In genomic region chr11:41383768-41384167, GRCh38 we compare ENCODE assay signal across 30 cellular contexts.
"Had no signal": no experiment of that assay in that cellular context is flagged by ENCODE, and none has a peak within 500 bp of the region (broad histone marks: within the 10 kb centered on the region; RNA-seq: fewer than 3 reads in every experiment).

No MANE protein-coding gene starts in this region.

- H3K27ac ChIP-seq: neutrophil, pancreas, psoas muscle, skin epidermis, spleen, suprapubic skin, testis, tibial artery, transverse colon, upper lobe of right lung, uterus had no signal

- H3K9me3 Mint-ChIP-seq: nephron; stimulated activated memory B cell treated with anti-CD40 and anti-IgM and Interleukin-4, amounts not matched to agents 10 μg/mL and 1 μg/mL and 100 μg/mL, for 72 hours; stimulated activated naive CD8-positive, alpha-beta T cell treated with anti-CD3 and anti-CD28 coated beads, Interleukin-15, amount 100 ng/mL, for 72 hours; type B pancreatic cell had no signal

- H3K27me3 Mint-ChIP-seq: naive thymus-derived CD4-positive, alpha-beta T cell; progenitor cell of endocrine pancreas; stimulated activated memory B cell treated with anti-CD40 and anti-IgM and Interleukin-4, amounts not matched to agents 10 μg/mL and 1 μg/mL and 100 μg/mL, for 72 hours; stimulated activated naive CD8-positive, alpha-beta T cell treated with anti-CD3 and anti-CD28 coated beads, Interleukin-15, amount 100 ng/mL, for 72 hours; type B pancreatic cell had no signal

- FAIRE-seq: pancreas had no signal

- H3K4me3 ChIP-seq: pancreas, psoas muscle, skin epidermis, smooth muscle cell, spleen, suprapubic skin, testis, tibial artery, transverse colon, upper lobe of right lung, uterus had no signal

- H3K36me3 ChIP-seq: neutrophil, pancreas, spleen, suprapubic skin, tibial artery, transverse colon, upper lobe of right lung, uterus had no signal

- H3K36me3 Mint-ChIP-seq: naive thymus-derived CD4-positive, alpha-beta T cell; natural killer cell; stimulated activated memory B cell treated with anti-CD40 and anti-IgM and Interleukin-4, amounts not matched to agents 10 μg/mL and 1 μg/mL and 100 μg/mL, for 72 hours had no signal

- H3K9me3 ChIP-seq: neutrophil, pancreas, psoas muscle, suprapubic skin, testis, tibial artery, transverse colon, upper lobe of right lung, uterus had no signal

- H3K27ac Mint-ChIP-seq: naive thymus-derived CD4-positive, alpha-beta T cell; natural killer cell; nephron; progenitor cell of endocrine pancreas; stimulated activated memory B cell treated with anti-CD40 and anti-IgM and Interleukin-4, amounts not matched to agents 10 μg/mL and 1 μg/mL and 100 μg/mL, for 72 hours; stimulated activated naive CD8-positive, alpha-beta T cell treated with anti-CD3 and anti-CD28 coated beads, Interleukin-15, amount 100 ng/mL, for 72 hours; type B pancreatic cell had no signal

- H3K4me1 ChIP-seq: psoas muscle, spleen, suprapubic skin, testis, tibial artery, transverse colon, upper lobe of right lung, uterus had no signal

- ATAC-seq: naive thymus-derived CD4-positive, alpha-beta T cell; natural killer cell; psoas muscle; right cardiac atrium; sciatic nerve; stimulated activated memory B cell treated with anti-CD40 and anti-IgM and Interleukin-4, amounts not matched to agents 10 μg/mL and 1 μg/mL and 100 μg/mL, for 72 hours; stimulated activated naive CD8-positive, alpha-beta T cell treated with anti-CD3 and anti-CD28 coated beads, Interleukin-15, amount 100 ng/mL, for 72 hours; stimulated activated naive CD8-positive, alpha-beta T cell treated with anti-CD3 and anti-CD28 coated beads, Interleukin-15, Interleukin-2, amounts not matched to agents 100 U/mL and 50 U/mL, for 24 hours; upper lobe of right lung had no signal

- H3K4me3 Mint-ChIP-seq: naive thymus-derived CD4-positive, alpha-beta T cell; natural killer cell; nephron; stimulated activated memory B cell treated with anti-CD40 and anti-IgM and Interleukin-4, amounts not matched to agents 10 μg/mL and 1 μg/mL and 100 μg/mL, for 72 hours; stimulated activated naive CD8-positive, alpha-beta T cell treated with anti-CD3 and anti-CD28 coated beads, Interleukin-15, amount 100 ng/mL, for 72 hours; type B pancreatic cell had no signal

- H3K27me3 ChIP-seq: neutrophil, spleen, suprapubic skin, testis, tibial artery, transverse colon, upper lobe of right lung, uterus had no signal

- DNase-seq: naive thymus-derived CD4-positive, alpha-beta T cell; natural killer cell; nucleus accumbens; pancreas; psoas muscle; right cardiac atrium; spleen; stimulated activated CD4-positive, alpha-beta T cell treated with anti-CD3 and anti-CD28 coated beads, Interleukin-12 subunit alpha, Interleukin-12 subunit beta, amount 100 ng/mL, for 4 hours; stimulated activated CD4-positive, alpha-beta T cell treated with anti-CD3 and anti-CD28 coated beads, Interleukin-1b, Interleukin-23, amount 100 ng/mL, for 48 hours; stimulated activated CD4-positive, alpha-beta T cell treated with anti-CD3 and anti-CD28 coated beads, Interleukin-4, amount 100 ng/mL, for 1 hour; stimulated activated CD4-positive, alpha-beta T cell treated with anti-CD3 and anti-CD28 coated beads, Interleukin-4, amount 100 ng/mL, for 4 hours; stimulated activated CD8-positive, alpha-beta memory T cell treated with anti-CD3 and anti-CD28 coated beads, Interleukin-4, amount 100 ng/mL, for 48 hours; stimulated activated naive CD4-positive, alpha-beta T cell; stimulated activated naive CD8-positive, alpha-beta T cell treated with anti-CD3 and anti-CD28 coated beads, Interleukin-15, amount 100 ng/mL, for 72 hours; stimulated activated naive CD8-positive, alpha-beta T cell treated with anti-CD3 and anti-CD28 coated beads, Interleukin-15, Interleukin-2, amounts not matched to agents 100 U/mL and 50 U/mL, for 24 hours; substantia nigra; testis; tibial artery; transverse colon; upper lobe of right lung; uterus had no signal

- H3K4me2 ChIP-seq: smooth muscle cell had no signal

- H3K4me1 Mint-ChIP-seq: naive thymus-derived CD4-positive, alpha-beta T cell; natural killer cell; stimulated activated memory B cell treated with anti-CD40 and anti-IgM and Interleukin-4, amounts not matched to agents 10 μg/mL and 1 μg/mL and 100 μg/mL, for 72 hours; stimulated activated naive CD8-positive, alpha-beta T cell treated with anti-CD3 and anti-CD28 coated beads, Interleukin-15, amount 100 ng/mL, for 72 hours had no signal
